Comparison of ENCODE assay signal across 1 cellular context in genomic region chr1:153400244-153400643, GRCh38.
TF ChIP-seq lines count a peak whose summit lies in the region.

No MANE protein-coding gene starts in this region.

TF ChIP-seq in GM12878, 131 proteins besides CTCF, POLR2A, EP300 and RAD21:
- no peak for TF ChIP-seq NBN (IDR thresholded peaks at IDR 0.05)
- no peak for TF ChIP-seq SIN3A (IDR thresholded peaks at IDR 0.05; ENCODE audit: low read depth, low read length)
- no peak for TF ChIP-seq BCLAF1 (IDR thresholded peaks at IDR 0.05)
- TF ChIP-seq GATAD2B (conservative IDR thresholded peaks at IDR 0.05; ENCODE audit: low read depth): no peak
- TF ChIP-seq MLLT1 (IDR thresholded peaks at IDR 0.05): no peak
TF ChIP-seq in GM12878: peak in this region for 0.
